Comparison of ENCODE assay signal across 20 cellular contexts in genomic region chr1:101162300-101162699, GRCh38.
"Had no signal": no experiment of that assay in that cellular context is flagged by ENCODE, and none has a peak within 500 bp of the region (broad histone marks: within the 10 kb centered on the region; RNA-seq: fewer than 3 reads in every experiment).

No MANE protein-coding gene starts in this region.

- H3K27me3 ChIP-seq: colonic mucosa, hepatocyte, right lobe of liver, tibial artery had no signal

- H3K36me3 ChIP-seq: colonic mucosa, prostate gland, right lobe of liver, tibial artery had no signal

- H3K9me3 ChIP-seq: colonic mucosa, prostate gland, right lobe of liver, tibial artery had no signal

- H3K4me1 ChIP-seq: colonic mucosa, prostate gland, right lobe of liver, tibial artery had no signal

- ATAC-seq: activated naive CD8-positive, alpha-beta T cell treated with anti-CD3 and anti-CD28 coated beads, Interleukin-2, amount 50 U/mL, for 24 hours; activated T-cell treated with anti-CD3 and anti-CD28 coated beads, Interleukin-2, amount 50 U/mL, for 4 hours; stimulated activated memory B cell treated with anti-CD40 and anti-IgM and Interleukin-4, amounts not matched to agents 10 μg/mL and 1 μg/mL and 100 μg/mL, for 72 hours had no signal

- DNase-seq: activated CD4-positive, alpha-beta T cell treated with anti-CD3 and anti-CD28 coated beads, Interleukin-2, amount 50 U/mL, for 1 hour; activated CD4-positive, CD25-positive, alpha-beta regulatory T cell treated with anti-CD3 and anti-CD28 coated beads, Interleukin-2, amount 50 U/mL, for 72 hours; activated CD8-positive, alpha-beta memory T cell treated with anti-CD3 and anti-CD28 coated beads, Interleukin-2, amount 50 U/mL, for 4 hours; activated naive CD4-positive, alpha-beta T cell treated with anti-CD3 and anti-CD28 coated beads for 36 hours; activated naive CD8-positive, alpha-beta T cell treated with anti-CD3 and anti-CD28 coated beads, Interleukin-2, amount 50 U/mL, for 24 hours; activated T-cell treated with anti-CD3 and anti-CD28 coated beads, Interleukin-2, amount 50 U/mL, for 4 hours; anterior cingulate cortex; colonic mucosa; mammary epithelial cell; right lobe of liver; stimulated activated CD4-positive, alpha-beta T cell treated with anti-CD3 and anti-CD28 coated beads, Interleukin-4, amount 100 ng/mL, for 4 hours; tibial artery had no signal

- H3K9me3 Mint-ChIP-seq: activated naive CD4-positive, alpha-beta T cell treated with anti-CD3 and anti-CD28 coated beads for 36 hours; activated naive CD8-positive, alpha-beta T cell treated with anti-CD3 and anti-CD28 coated beads, Interleukin-2, amount 50 U/mL, for 24 hours; activated T-cell treated with anti-CD3 and anti-CD28 coated beads, Interleukin-2, amount 50 U/mL, for 4 hours; central memory CD8-positive, alpha-beta T cell; neural crest cell; stimulated activated memory B cell treated with anti-CD40 and anti-IgM and Interleukin-4, amounts not matched to agents 10 μg/mL and 1 μg/mL and 100 μg/mL, for 72 hours; T-helper 1 cell treated with Interleukin-12 subunit alpha and Interleukin-12 subunit beta and Interleukin-4 antibody, amounts not matched to agents 30 μg/mL and 1 μg/mL, for 36 hours had no signal

- H3K4me1 Mint-ChIP-seq: central memory CD8-positive, alpha-beta T cell had no signal

- H3K4me3 Mint-ChIP-seq: activated naive CD4-positive, alpha-beta T cell treated with anti-CD3 and anti-CD28 coated beads for 36 hours; activated naive CD8-positive, alpha-beta T cell treated with anti-CD3 and anti-CD28 coated beads, Interleukin-2, amount 50 U/mL, for 24 hours; activated T-cell treated with anti-CD3 and anti-CD28 coated beads, Interleukin-2, amount 50 U/mL, for 4 hours; brain; central memory CD8-positive, alpha-beta T cell; neural crest cell; stimulated activated memory B cell treated with anti-CD40 and anti-IgM and Interleukin-4, amounts not matched to agents 10 μg/mL and 1 μg/mL and 100 μg/mL, for 72 hours; T-helper 1 cell treated with Interleukin-12 subunit alpha and Interleukin-12 subunit beta and Interleukin-4 antibody, amounts not matched to agents 30 μg/mL and 1 μg/mL, for 36 hours had no signal

- H3K27ac Mint-ChIP-seq: activated naive CD4-positive, alpha-beta T cell treated with anti-CD3 and anti-CD28 coated beads for 36 hours; activated naive CD8-positive, alpha-beta T cell treated with anti-CD3 and anti-CD28 coated beads, Interleukin-2, amount 50 U/mL, for 24 hours; brain; stimulated activated memory B cell treated with anti-CD40 and anti-IgM and Interleukin-4, amounts not matched to agents 10 μg/mL and 1 μg/mL and 100 μg/mL, for 72 hours; T-helper 1 cell treated with Interleukin-12 subunit alpha and Interleukin-12 subunit beta and Interleukin-4 antibody, amounts not matched to agents 30 μg/mL and 1 μg/mL, for 36 hours had no signal

- H3K36me3 Mint-ChIP-seq: brain; stimulated activated memory B cell treated with anti-CD40 and anti-IgM and Interleukin-4, amounts not matched to agents 10 μg/mL and 1 μg/mL and 100 μg/mL, for 72 hours had no signal

- H3K27ac ChIP-seq: colonic mucosa, hepatocyte, tibial artery had no signal

- H3K4me3 ChIP-seq: colonic mucosa, hepatocyte, prostate gland, right lobe of liver, smooth muscle cell, tibial artery had no signal

- H3K27me3 Mint-ChIP-seq: activated naive CD8-positive, alpha-beta T cell treated with anti-CD3 and anti-CD28 coated beads, Interleukin-2, amount 50 U/mL, for 24 hours; brain; central memory CD8-positive, alpha-beta T cell; stimulated activated memory B cell treated with anti-CD40 and anti-IgM and Interleukin-4, amounts not matched to agents 10 μg/mL and 1 μg/mL and 100 μg/mL, for 72 hours had no signal
